Comparison of ENCODE assay signal across 12 cellular contexts in genomic region chr4:26731342-26731741, GRCh38.
A peak's percentile ranks its signal among the peaks of the same experiment; 100 is the strongest.
DNase-seq lines count a peak whose midpoint lies in the region; ATAC-seq and TF ChIP-seq lines count a peak whose summit lies in the region.
"Had no signal": no experiment of that assay in that cellular context is flagged by ENCODE, and none has a peak within 500 bp of the region (broad histone marks: within the 10 kb centered on the region; RNA-seq: fewer than 3 reads in every experiment).

No MANE protein-coding gene starts in this region.

- in situ Hi-C loops in IMR-90 (cut with MboI; ENCODE audit: low sequenced_read_pairs), result loop anchor here (25.0 kb wide), 1 partner anchor 281 kb away; no protein-coding TSS in a partner anchor

- H4K5ac ChIP-seq in IMR-90 (ENCODE audit: low read depth, low read length), result no peak overlapping the region; the same call in 1 of the 2 replicates

- no peak overlapping the region for H2AK9ac ChIP-seq in IMR-90 (replicated peaks; ENCODE audit: low read depth, low read length, poor library complexity)

- no peak overlapping the region for H3K27ac ChIP-seq in IMR-90 (ENCODE audit: insufficient read depth, low read length)

- H3K9me3 ChIP-seq in IMR-90 (ENCODE audit: control insufficient read depth, insufficient read depth, low read length) (no peaks in the 10 kb centered on the region), BE2C (no peaks in the 10 kb centered on the region)

- TF ChIP-seq RAD21 in IMR-90 (IDR thresholded peaks at IDR 0.05; ENCODE audit: low read length), result no peak

- H2AK5ac ChIP-seq in IMR-90 (ENCODE audit: low read depth, low read length), result peak overlapping the region; percentile 45; the same call in 1 of the 2 replicates

- no peaks in the 10 kb centered on the region for H4K20me1 ChIP-seq in IMR-90 (ENCODE audit: insufficient read depth, low read length)

- H3K4me2 ChIP-seq in IMR-90 (ENCODE audit: low read depth, low read length), result no peak overlapping the region

- H4K91ac ChIP-seq in IMR-90 (ENCODE audit: insufficient read depth, low read depth, low read length), result no peak overlapping the region

- no peak overlapping the region for H2BK120ac ChIP-seq in IMR-90 (ENCODE audit: low read depth, low read length)

- no peak for TF ChIP-seq POLR2A in IMR-90 (IDR thresholded peaks at IDR 0.05; ENCODE audit: low read depth, low read length)

- POLR2A ChIA-PET in GM10248 (lab: Yijun Ruan, JAX) (no interaction called here), IMR-90 (lab: Charles Lee; ENCODE audit: unreplicated experiment) (no interaction called here)

- H3K36me3 ChIP-seq in IMR-90 (ENCODE audit: control insufficient read depth, insufficient read depth, low read length) (peaks cover 4% of the 10 kb centered on the region; the same call in 1 of the 2 replicates), BE2C (no peaks in the 10 kb centered on the region)

- H2AFZ ChIP-seq in IMR-90 (replicated peaks; ENCODE audit: low read length, poor library complexity), result no peak overlapping the region

- no peak overlapping the region for H3K9ac ChIP-seq in IMR-90 (ENCODE audit: low read depth, low read length)

- no peak overlapping the region for H3K23ac ChIP-seq in IMR-90 (ENCODE audit: low read depth, low read length)

- peak; percentile 44 for DNase-seq in GM10248 (ENCODE audit: extremely low spot score)
- DNase-seq in GM19240 (ENCODE audit: insufficient read length, low spot score), result peak; percentile 12
- DNase-seq in IMR-90, result peak; percentile 41
- no peak for DNase-seq in stimulated activated CD4-positive, alpha-beta T cell treated with anti-CD3 and anti-CD28 coated beads, Interleukin-15, amount 100 ng/mL, for 24 hours
- no peak for DNase-seq in NK-92 (lab: John Stamatoyannopoulos, UW; ENCODE audit: unreplicated experiment)
- no peak for DNase-seq in NCI-H1436 (lab: John Stamatoyannopoulos, UW)
- DNase-seq in BE2C, result no peak
- DNase-seq: islet precursor cell, Kasumi-1, NCI-H748 treated with DMSO at 0.1 percent for 48 hours, T1000 had no signal

- no peak overlapping the region for H2BK20ac ChIP-seq in IMR-90 (ENCODE audit: low read depth, low read length)

- CTCF ChIA-PET in GM10248 (lab: Yijun Ruan, JAX), result no interaction called here
- CTCF ChIA-PET in IMR-90 (lab: Yijun Ruan, JAX), result no interaction called here

- TF ChIP-seq CTCF in GM10248 (IDR thresholded peaks at IDR 0.05; ENCODE audit: control extremely low read depth, extremely low read depth, low read depth, missing control alignments) (no peak), IMR-90 (conservative IDR thresholded peaks at IDR 0.05; ENCODE audit: low read depth, low read length) (no peak), BE2C (IDR thresholded peaks at IDR 0.05; ENCODE audit: low read depth, low read length) (no peak)

- ATAC-seq in HG02798 (IDR thresholded peaks at IDR 0.05; ENCODE audit: poor library complexity, unreplicated experiment) (peak; percentile 94), IMR-90 (ENCODE audit: low read depth) (peak; percentile 32; the same call in 1 of the 2 replicates)

- H3K14ac ChIP-seq in IMR-90 (replicated peaks; ENCODE audit: low read depth, low read length), result peak overlapping the region; percentile 59; the same call in 1 of the 2 replicates

- H3K4me3 ChIP-seq in IMR-90 (ENCODE audit: insufficient read depth, low read depth, low read length) (no peak overlapping the region), BE2C (ENCODE audit: low read depth, low read length) (no peak overlapping the region)

- peaks cover 3% of the 10 kb centered on the region; the same call in 1 of the 2 replicates for H3K4me1 ChIP-seq in IMR-90 (ENCODE audit: control insufficient read depth, insufficient read depth, low read length)
- H3K4me1 ChIP-seq in BE2C, result peaks cover 3% of the 10 kb centered on the region

- intact Hi-C loops in IMR-90 (cut with micrococcal nuclease), result loop anchor here (5.0 kb wide), 1 partner anchor 276 kb away; no protein-coding TSS in a partner anchor

- H2BK15ac ChIP-seq in IMR-90 (ENCODE audit: low read depth, low read length), result no peak overlapping the region

- H4K8ac ChIP-seq in IMR-90 (ENCODE audit: low read depth in 2 of 2, low read length in 2 of 2), result no peak overlapping the region

- no peak overlapping the region for H3K56ac ChIP-seq in IMR-90 (ENCODE audit: extremely low read depth, insufficient read depth, low read length)

- no peak overlapping the region for H2BK5ac ChIP-seq in IMR-90 (ENCODE audit: low read depth, low read length, poor library complexity, severe bottlenecking)

- WGBS in IMR-90 (ENCODE audit: extremely low coverage in 2 of 2, insufficient read length in 1 of 2), 2 experiments, result no CpG with 5 or more reads among the region's 2 CpGs

- H3K79me1 ChIP-seq in IMR-90 (ENCODE audit: low read depth in 1 of 2, low read length in 2 of 2), result no peaks in the 10 kb centered on the region; a peak in 1 of 4 replicates

- dilution Hi-C loops in IMR-90 (cut with HindIII; ENCODE audit: low sequenced_read_pairs, unreplicated experiment), result no loop called here

- H3K18ac ChIP-seq in IMR-90 (ENCODE audit: low read depth, low read length), result no peak overlapping the region

- H3K27me3 ChIP-seq in IMR-90 (ENCODE audit: control insufficient read depth, insufficient read depth, low read length) (no peaks in the 10 kb centered on the region), BE2C (no peaks in the 10 kb centered on the region)

- no TSS peak for BruUV-seq in IMR-90 (replicated peaks; lab: Mats Ljungman, UMichigan)

- H3K9me1 ChIP-seq in IMR-90 (ENCODE audit: insufficient read depth, low read length), result peaks cover 5% of the 10 kb centered on the region

- H3K4ac ChIP-seq in IMR-90 (ENCODE audit: low read depth, low read length), result peak overlapping the region; percentile 49; the same call in 1 of the 2 replicates

TF ChIP-seq in IMR-90, 13 proteins besides CTCF, POLR2A, EP300 and RAD21:
- TF ChIP-seq CHD1 (IDR thresholded peaks at IDR 0.05; ENCODE audit: low read depth, low read length), result no peak
- TF ChIP-seq RCOR1 (IDR thresholded peaks at IDR 0.05; ENCODE audit: insufficient replicate concordance, low read length), result no peak
- TF ChIP-seq RFX5 (IDR thresholded peaks at IDR 0.05; ENCODE audit: low read depth, low read length), result no peak
- no peak for TF ChIP-seq USF2 (IDR thresholded peaks at IDR 0.05; ENCODE audit: low read depth, low read length)
- TF ChIP-seq FOS (IDR thresholded peaks at IDR 0.05; ENCODE audit: low read depth, low read length), result 0 out of 2 replicates have a peak, but pooled peaks have one; percentile 21
- no peak for TF ChIP-seq MXI1 (IDR thresholded peaks at IDR 0.05; ENCODE audit: borderline replicate concordance, low read depth, low read length)
TF ChIP-seq in IMR-90: peak in this region for 1.

Comparison
In these comparisons a context has a peak if more than half of its experiments do, and no peak if none do; other contexts are left out.
1. DNase-seq: peak in GM10248 (single experiment), GM19240 (single experiment) and IMR-90 (single experiment); none in stimulated activated CD4-positive, alpha-beta T cell treated with anti-CD3 and anti-CD28 coated beads, Interleukin-15, amount 100 ng/mL, for 24 hours (single experiment), NK-92 (single experiment), NCI-H1436 (single experiment) and BE2C (single experiment).